Comparison of ENCODE assay signal across 9 cellular contexts in the genomic region with DNA sequence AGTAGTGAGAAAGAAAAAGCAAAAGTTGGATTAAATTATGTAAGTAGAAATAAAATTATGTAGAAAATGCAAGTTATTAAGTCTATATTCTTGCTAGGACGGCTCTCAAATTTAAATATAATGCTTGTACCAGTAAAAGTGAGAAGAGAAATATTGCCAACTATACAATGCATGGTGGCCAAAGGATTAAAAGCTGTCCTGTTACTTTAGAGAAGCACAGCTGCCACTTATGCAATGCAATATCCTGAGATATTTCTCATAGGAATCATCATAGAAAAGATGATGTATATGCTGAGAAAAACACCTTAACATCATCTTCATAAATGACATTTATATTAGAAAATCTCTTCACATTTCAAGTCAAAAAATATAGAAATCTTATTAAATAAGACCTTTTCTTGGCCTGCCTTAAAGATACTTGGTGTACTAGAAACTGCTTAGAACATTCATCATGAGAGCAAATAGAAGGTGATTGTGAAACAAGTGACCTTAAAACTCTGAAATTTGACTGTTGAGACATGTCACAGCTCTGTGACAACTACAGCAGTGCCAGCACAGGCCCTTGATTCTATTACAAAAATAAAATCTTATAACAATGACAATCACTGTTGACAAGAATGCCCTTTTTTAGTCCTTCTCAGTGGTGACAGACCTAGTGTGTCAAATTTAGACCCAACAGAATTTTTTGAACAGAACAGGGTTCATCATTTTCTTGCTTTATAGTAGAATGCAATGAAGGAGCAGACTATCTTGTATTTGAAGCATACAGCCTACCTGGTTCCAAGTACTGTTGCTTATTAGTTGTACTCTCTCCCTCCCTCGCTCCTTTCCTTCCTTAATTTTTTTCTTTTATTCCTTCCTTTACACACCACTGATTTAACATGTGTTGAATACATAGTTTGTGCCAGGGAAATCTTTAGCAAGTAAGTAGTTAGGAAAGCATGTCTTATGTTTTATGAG.
"Had no signal": no experiment of that assay in that cellular context is flagged by ENCODE, and none has a peak within 500 bp of the region (broad histone marks: within the 10 kb centered on the region; RNA-seq: fewer than 3 reads in every experiment).

No MANE protein-coding gene starts in this region.

- H3K4me3 ChIP-seq: GM23248, HAP-1, K562 had no signal

- H3K27ac ChIP-seq: GM23248, HL-60 had no signal

- DNase-seq: GM23248, GOT3, H7, HFFc6, IMR-90 had no signal

- H3K27ac Mint-ChIP-seq: HFFc6 had no signal

- ATAC-seq: HCT116, K562 had no signal

- H3K4me1 ChIP-seq: HAP-1 had no signal

- H3K4me3 Mint-ChIP-seq: HFFc6 had no signal

- H3K9me3 ChIP-seq: HAP-1 had no signal

- H3K36me3 ChIP-seq: HAP-1 had no signal
